Comparison of ENCODE assay signal across 11 cellular contexts in genomic region chr20:56414842-56415765, GRCh38. TPM values are rescaled to one million over a fixed set of nuclear protein-coding genes. Genes with fewer than 3 reads are reported as not detected.
A peak's percentile ranks its signal among the peaks of the same experiment; 100 is the strongest.
DNase-seq lines count a peak whose midpoint lies in the region; TF ChIP-seq lines count a peak whose summit lies in the region.
"Had no signal": no experiment of that assay in that cellular context is flagged by ENCODE, and none has a peak within 500 bp of the region (broad histone marks: within the 10 kb centered on the region; RNA-seq: fewer than 3 reads in every experiment).

No MANE protein-coding gene starts in this region.

- H3K79me2 ChIP-seq in fibroblast of lung (ENCODE audit: control insufficient read depth, insufficient read depth, low read length), result peaks cover 67% of the 10 kb centered on the region
- H3K79me2 ChIP-seq: parathyroid adenoma had no signal

- H3K9me3 ChIP-seq in HEK293 (ENCODE audit: control insufficient read depth, insufficient read depth, low read depth, low read length) (no peaks in the 10 kb centered on the region), fibroblast of lung (ENCODE audit: control insufficient read depth, insufficient read depth, low read depth, low read length) (no peaks in the 10 kb centered on the region), right atrium auricular region (no peaks in the 10 kb centered on the region)

- H3K4me1 ChIP-seq in HEK293 (ENCODE audit: control insufficient read depth, insufficient read depth, low read length) (no peaks in the 10 kb centered on the region), fibroblast of lung (ENCODE audit: control insufficient read depth, extremely low read depth, insufficient read depth, low read length) (peaks cover 25% of the 10 kb centered on the region), right atrium auricular region (peaks cover 0 to 21% of the 10 kb centered on the region in 2 donors)
- H3K4me1 ChIP-seq: parathyroid adenoma had no signal

- H3K27ac ChIP-seq in HEK293 (ENCODE audit: extremely low read depth, low read depth, low read length) (no peak overlapping the region), fibroblast of lung (ENCODE audit: insufficient read depth, low read length) (peak overlapping the region; percentile 86), right atrium auricular region (no peak overlapping the region)
- H3K27ac ChIP-seq: parathyroid adenoma, WERI-Rb-1 had no signal

- H3K27me3 ChIP-seq in fibroblast of lung (ENCODE audit: control insufficient read depth, insufficient read depth, low read length) (no peaks in the 10 kb centered on the region), right atrium auricular region (no peaks in the 10 kb centered on the region)

- peaks cover 45% of the 10 kb centered on the region for H3K36me3 Mint-ChIP-seq in activated T-cell treated with anti-CD3 and anti-CD28 coated beads, Interleukin-2, amount 50 U/mL, for 24 hours (ENCODE audit: low read depth)

- no peak overlapping the region for H3K9ac ChIP-seq in fibroblast of lung (ENCODE audit: insufficient read depth, low read length)
- H3K9ac ChIP-seq: parathyroid adenoma had no signal

- DNase-seq in activated T-cell treated with anti-CD3 and anti-CD28 coated beads, Interleukin-2, amount 50 U/mL, for 24 hours, result peak; percentile 68
- DNase-seq in fibroblast of lung (ENCODE audit: low read depth in 2 of 2), result peak; percentile 86 to 87
- peak in 2 of 3 experiments; percentile 44 to 57 for DNase-seq in stimulated activated CD4-positive, alpha-beta T cell treated with anti-CD3 and anti-CD28 coated beads, TNF-alpha, amount 100 ng/mL, for 4 hours (ENCODE audit: low read depth in 3 of 3)
- no peak for DNase-seq in SHP77 (lab: John Stamatoyannopoulos, UW)
- no peak for DNase-seq in AG20443 (ENCODE audit: low spot score)
- DNase-seq in right atrium auricular region (ENCODE audit: low spot score), result no peak
- DNase-seq in LoVo (ENCODE audit: low spot score), result no peak
- DNase-seq: WERI-Rb-1 had no signal

- no peaks in the 10 kb centered on the region for H3K27me3 Mint-ChIP-seq in activated T-cell treated with anti-CD3 and anti-CD28 coated beads, Interleukin-2, amount 50 U/mL, for 24 hours

- peaks cover 83% of the 10 kb centered on the region for H3K4me1 Mint-ChIP-seq in activated T-cell treated with anti-CD3 and anti-CD28 coated beads, Interleukin-2, amount 50 U/mL, for 24 hours (ENCODE audit: low read depth)

- CTCF ChIA-PET in HEK293 (lab: Yijun Ruan, JAX), result interaction anchor here (0.6 kb wide), 1 partner anchor 135 kb away, joined by 3 read pairs; no protein-coding TSS in a partner anchor

- H3K9me3 Mint-ChIP-seq in activated T-cell treated with anti-CD3 and anti-CD28 coated beads, Interleukin-2, amount 50 U/mL, for 24 hours, result no peaks in the 10 kb centered on the region

- H3K36me3 ChIP-seq in HEK293 (ENCODE audit: control insufficient read depth in 2 of 2, insufficient read depth in 1 of 2, low read length in 2 of 2), result peaks cover 0 to 29% of the 10 kb centered on the region in 2 experiments; a peak in 1 of 3 replicates
- H3K36me3 ChIP-seq in fibroblast of lung (ENCODE audit: control insufficient read depth, insufficient read depth, low read length), result no peaks in the 10 kb centered on the region
- H3K36me3 ChIP-seq in right atrium auricular region, result no peaks in the 10 kb centered on the region
- H3K36me3 ChIP-seq: WERI-Rb-1 had no signal

- POLR2A ChIA-PET in HEK293 (lab: Yijun Ruan, JAX), result no interaction called here

- no peak overlapping the region for H3K4me3 ChIP-seq in HEK293 (ENCODE audit: low read depth, low read length)
- peak overlapping the region; percentile 25 to 67 (median 43) for H3K4me3 ChIP-seq in fibroblast of lung (replicated peaks in 1 of 4; ENCODE audit: control extremely low read depth in 1 of 4, insufficient read depth in 1 of 4, low read depth in 3 of 4, low read length in 4 of 4)
- H3K4me3 ChIP-seq in right atrium auricular region, result no peak overlapping the region

- H3K4me3 Mint-ChIP-seq in activated T-cell treated with anti-CD3 and anti-CD28 coated beads, Interleukin-2, amount 50 U/mL, for 24 hours, result peak overlapping the region; percentile 55

- TF ChIP-seq CTCF in HEK293 (tag by site-specific recombination; IDR thresholded peaks at IDR 0.05) (no peak), fibroblast of lung (conservative IDR thresholded peaks at IDR 0.05 in 1 of 2, IDR thresholded peaks at IDR 0.05 in 1 of 2; ENCODE audit: low read depth in 1 of 2, low read length in 2 of 2) (no peak), right atrium auricular region (IDR thresholded peaks at IDR 0.05) (no peak)

- no peak overlapping the region for H2AFZ ChIP-seq in fibroblast of lung (ENCODE audit: low read length)
- H2AFZ ChIP-seq: parathyroid adenoma had no signal

- H4K20me1 ChIP-seq in fibroblast of lung (ENCODE audit: control insufficient read depth, extremely low read depth, insufficient read depth, low read length), result no peaks in the 10 kb centered on the region

- H3K27ac Mint-ChIP-seq in activated T-cell treated with anti-CD3 and anti-CD28 coated beads, Interleukin-2, amount 50 U/mL, for 24 hours, result peak overlapping the region; percentile 88

- peak overlapping the region; percentile 78 for H3K4me2 ChIP-seq in fibroblast of lung (ENCODE audit: extremely low read depth, insufficient read depth, low read length)

TF ChIP-seq in HEK293, 187 proteins besides CTCF, POLR2A, EP300 and RAD21:
- TF ChIP-seq EGR2 (tag by site-specific recombination; IDR thresholded peaks at IDR 0.05; ENCODE audit: low read depth) (peak; percentile 68), ZFHX2 (tag by site-specific recombination; conservative IDR thresholded peaks at IDR 0.05) (peak; percentile 46; the same call in 1 of the 2 replicates), ZNF184 (tag by site-specific recombination; IDR thresholded peaks at IDR 0.05) (no peak), ZNF571 (tag by site-specific recombination; IDR thresholded peaks at IDR 0.05) (no peak)

RNA-seq across cellular contexts. Expression of gene CASS4, which starts 3.0 kb away (rescaled TPM):
- total RNA-seq in fibroblast of lung (14.9 and 17.7 TPM in 2 replicates), right atrium auricular region (1 to 10 TPM; 2.0 to 2.4 TPM)
- 63.7 and 65.8 TPM in 2 replicates for polyA plus RNA-seq in fibroblast of lung
- polyA plus RNA-seq in fibroblast of lung (2012), result 39.0 and 48.2 TPM in 2 replicates
- polyA minus RNA-seq in fibroblast of lung (ENCODE audit: low replicate concordance), result 84.7 and 110 TPM in 2 replicates
- total RNA-seq: kidney epithelial cell had no signal

RNA-seq across cellular contexts. Expression of gene CSTF1, which starts 22.7 kb away (rescaled TPM):
- total RNA-seq in fibroblast of lung, result 28.8 and 31.2 TPM in 2 replicates
- polyA plus RNA-seq in fibroblast of lung, result 55.2 and 68.6 TPM in 2 replicates
- 34.5 and 46.9 TPM in 2 replicates for polyA plus RNA-seq in fibroblast of lung (2012)
- 133 and 137 TPM in 2 replicates for polyA minus RNA-seq in fibroblast of lung (ENCODE audit: low replicate concordance)
- 10 to 100 TPM; 16.4 to 22.8 TPM for total RNA-seq in right atrium auricular region

RNA-seq across cellular contexts. Expression of gene AURKA, which starts 23.1 kb away (rescaled TPM):
- total RNA-seq in fibroblast of lung (4.9 and 27.7 TPM in 2 replicates), right atrium auricular region (1 to 10 TPM; 2.0 to 7.6 TPM)
- polyA plus RNA-seq in fibroblast of lung, result 32.7 and 89.3 TPM in 2 replicates
- 20.4 and 60.3 TPM in 2 replicates for polyA plus RNA-seq in fibroblast of lung (2012)
- polyA minus RNA-seq in fibroblast of lung (ENCODE audit: low replicate concordance), result 5.4 and 24.1 TPM in 2 replicates

RNA-seq across cellular contexts. Expression of gene RTF2, which starts 53.3 kb away (rescaled TPM):
- total RNA-seq in fibroblast of lung (86.3 and 100 TPM in 2 replicates), right atrium auricular region (10 to 100 TPM; 48.6 to 49.4 TPM)
- 107 and 117 TPM in 2 replicates for polyA plus RNA-seq in fibroblast of lung
- polyA plus RNA-seq in fibroblast of lung (2012), result 118 and 145 TPM in 2 replicates
- polyA minus RNA-seq in fibroblast of lung (ENCODE audit: low replicate concordance), result 50.0 and 80.3 TPM in 2 replicates

RNA-seq across cellular contexts. Expression of gene FAM210B, which starts 56.3 kb away (rescaled TPM):
- total RNA-seq in fibroblast of lung (71.9 and 120 TPM in 2 replicates), right atrium auricular region (10 to 100 TPM; 26.3 to 29.9 TPM)
- 63.6 and 90.6 TPM in 2 replicates for polyA plus RNA-seq in fibroblast of lung
- polyA plus RNA-seq in fibroblast of lung (2012), result 49.4 and 60.5 TPM in 2 replicates
- polyA minus RNA-seq in fibroblast of lung (ENCODE audit: low replicate concordance), result 19.7 and 20.2 TPM in 2 replicates

Comparison
In these comparisons a context has a peak if more than half of its experiments do, and no peak if none do; other contexts are left out.
1. H3K4me3 ChIP-seq: peak in fibroblast of lung (4 of 4); none in HEK293 (single experiment) and right atrium auricular region (0 of 2).
2. DNase-seq: peak in activated T-cell treated with anti-CD3 and anti-CD28 coated beads, Interleukin-2, amount 50 U/mL, for 24 hours (single experiment), fibroblast of lung (2 of 2) and stimulated activated CD4-positive, alpha-beta T cell treated with anti-CD3 and anti-CD28 coated beads, TNF-alpha, amount 100 ng/mL, for 4 hours (2 of 3); none in SHP77 (0 of 2), AG20443 (single experiment), right atrium auricular region (single experiment) and LoVo (single experiment).